20 cellular contexts compared by ENCODE assay signal in the genomic region with DNA sequence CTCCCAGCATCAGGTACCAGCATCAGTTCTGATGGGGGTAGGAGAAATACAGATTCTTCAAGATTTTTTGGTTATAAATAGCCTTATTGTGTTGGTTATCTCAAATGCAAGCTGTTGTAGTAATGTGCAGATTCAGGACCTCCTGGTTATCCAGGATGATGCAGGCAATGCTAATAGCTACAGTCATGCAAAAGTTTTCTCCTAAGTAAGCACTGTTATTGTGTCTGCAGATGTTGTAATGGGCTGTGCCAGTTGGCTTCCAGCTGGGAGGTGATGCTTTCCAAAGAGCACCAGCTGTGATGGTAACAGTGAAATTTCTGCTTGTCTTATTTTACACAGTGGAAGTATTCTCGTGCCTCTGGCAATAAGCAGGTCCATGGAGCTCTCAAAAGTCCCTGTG.
DNase-seq lines count a peak whose midpoint lies in the region; ATAC-seq, FAIRE-seq and TF ChIP-seq lines count a peak whose summit lies in the region.
"Had no signal": no experiment of that assay in that cellular context is flagged by ENCODE, and none has a peak within 500 bp of the region (broad histone marks: within the 10 kb centered on the region; RNA-seq: fewer than 3 reads in every experiment).

No MANE protein-coding gene starts in this region.

- ATAC-seq in K562 (no peak), GM18511 (IDR thresholded peaks at IDR 0.05; ENCODE audit: unreplicated experiment) (no peak), upper lobe of left lung (ENCODE audit: low FRiP score in 2 of 2) (no peak)
- ATAC-seq in stimulated activated effector memory CD8-positive, alpha-beta T cell treated with anti-CD3 and anti-CD28 coated beads, Interleukin-12 subunit alpha, Interleukin-12 subunit beta, amount 100 ng/mL, for 72 hours, result no peak

- CTCF ChIA-PET in K562 (lab: Yijun Ruan, JAX; ENCODE audit: low intra/inter-chr PET ratio), result no interaction called here

- POLR2A ChIA-PET in K562 (lab: Yijun Ruan, JAX), result interaction anchor here (1.0 kb wide), 2 partner anchors 8 to 58 kb away, joined by 3 read pairs; no protein-coding TSS in a partner anchor

- no peak overlapping the region for H3K4me2 ChIP-seq in K562 (ENCODE audit: insufficient read depth, low read length)
- H3K4me2 ChIP-seq: PC-9 had no signal

- H3K9me1 ChIP-seq in K562 (ENCODE audit: control insufficient read depth, insufficient read depth, low read length), result no peaks in the 10 kb centered on the region

- H3K36me3 ChIP-seq in K562 (ENCODE audit: control insufficient read depth, insufficient read depth, low read length) (peaks cover 2% of the 10 kb centered on the region; the same call in 1 of the 3 replicates), upper lobe of left lung (no peaks in the 10 kb centered on the region)
- H3K36me3 ChIP-seq: SJSA1 had no signal

- H2AFZ ChIP-seq in K562 (ENCODE audit: low read depth, low read length), result no peak overlapping the region
- H2AFZ ChIP-seq: GM23248, PC-9 had no signal

- peaks cover 85% of the 10 kb centered on the region for H3K79me2 ChIP-seq in K562 (ENCODE audit: control insufficient read depth, insufficient read depth, low read length)

- H3K36me3 Mint-ChIP-seq in stimulated activated effector memory CD8-positive, alpha-beta T cell treated with anti-CD3 and anti-CD28 coated beads, Interleukin-12 subunit alpha, Interleukin-12 subunit beta, amount 100 ng/mL, for 72 hours, result no peaks in the 10 kb centered on the region
- H3K36me3 Mint-ChIP-seq: CD4-positive, CD25-positive, alpha-beta regulatory T cell had no signal

- TF ChIP-seq RAD21 in K562 (CRISPR knock-in tag; conservative IDR thresholded peaks at IDR 0.05 in 1 of 2, IDR thresholded peaks at IDR 0.05 in 1 of 2), result no peak

- in situ Hi-C loops in K562 (cut with MboI), result no loop called here

- 57% methylated on average over 1 of the region's 1 CpG for WGBS in K562 (ENCODE audit: insufficient coverage, low coverage, missing lambda C conversion rate)
- WGBS in upper lobe of left lung, 2 donors, result 40 to 53% methylated on average over 1 of the region's 1 CpG

- H3K27me3 ChIP-seq in K562 (ENCODE audit: control insufficient read depth in 2 of 2, insufficient read depth in 2 of 2, low read length in 2 of 2), result no peaks in the 10 kb centered on the region
- H3K27me3 ChIP-seq in upper lobe of left lung, result no peaks in the 10 kb centered on the region
- H3K27me3 ChIP-seq: SJSA1 had no signal

- no TSS peak for BruUV-seq in K562 (replicated peaks; lab: Mats Ljungman, UMichigan)

- H4K20me1 ChIP-seq in K562 (replicated peaks; ENCODE audit: control insufficient read depth, insufficient read depth, low read length), result no peaks in the 10 kb centered on the region

- no peak for FAIRE-seq in K562 (lab: Jason Lieb, UNC)

- H3K9me3 Mint-ChIP-seq in stimulated activated effector memory CD8-positive, alpha-beta T cell treated with anti-CD3 and anti-CD28 coated beads, Interleukin-12 subunit alpha, Interleukin-12 subunit beta, amount 100 ng/mL, for 72 hours, result peaks cover 11% of the 10 kb centered on the region

- H3K9me3 ChIP-seq in K562 (replicated peaks; ENCODE audit: control insufficient read depth, insufficient read depth, low read depth, low read length) (no peaks in the 10 kb centered on the region; the same call in 1 of the 2 replicates), upper lobe of left lung (peaks cover 0 to 18% (median under 1%) of the 10 kb centered on the region in 4 donors)
- H3K9me3 ChIP-seq: SJSA1 had no signal

- intact Hi-C loops in K562 (cut with micrococcal nuclease), result no loop called here

- H3K4me3 ChIP-seq in K562 (no peak overlapping the region), upper lobe of left lung (no peak overlapping the region)
- H3K4me3 ChIP-seq: GM23248, PC-9, SJSA1 had no signal

- no peaks in the 10 kb centered on the region for H3K4me1 Mint-ChIP-seq in stimulated activated effector memory CD8-positive, alpha-beta T cell treated with anti-CD3 and anti-CD28 coated beads, Interleukin-12 subunit alpha, Interleukin-12 subunit beta, amount 100 ng/mL, for 72 hours
- H3K4me1 Mint-ChIP-seq: B cell; CD4-positive, CD25-positive, alpha-beta regulatory T cell had no signal

- no peak overlapping the region for H3K27ac ChIP-seq in K562 (ENCODE audit: extremely low read depth, low read depth, low read length)
- H3K27ac ChIP-seq in upper lobe of left lung, result no peak overlapping the region
- H3K27ac ChIP-seq: 22Rv1, GM23248, PC-9, SJSA1 had no signal

- TF ChIP-seq EP300 in K562 (IDR thresholded peaks at IDR 0.05; ENCODE audit: low read length) (no peak), upper lobe of left lung (IDR thresholded peaks at IDR 0.05) (no peak)

- TF ChIP-seq POLR2A in K562 (conservative IDR thresholded peaks at IDR 0.05), result no peak
- TF ChIP-seq POLR2A in upper lobe of left lung (IDR thresholded peaks at IDR 0.05), result no peak

- H3K9ac ChIP-seq in K562 (ENCODE audit: insufficient read depth in 1 of 2, low read depth in 2 of 2, low read length in 2 of 2), result no peak overlapping the region
- H3K9ac ChIP-seq: GM23248 had no signal

- peaks cover 8 to 23% of the 10 kb centered on the region in 2 experiments; a peak in 3 of 5 replicates for H3K4me1 ChIP-seq in K562 (replicated peaks in 1 of 2; ENCODE audit: control insufficient read depth in 2 of 2, insufficient read depth in 2 of 2, low read length in 2 of 2)
- no peaks in the 10 kb centered on the region for H3K4me1 ChIP-seq in upper lobe of left lung
- H3K4me1 ChIP-seq: SJSA1 had no signal

- TF ChIP-seq CTCF in K562 (IDR thresholded peaks at IDR 0.05 in 2 of 3, conservative IDR thresholded peaks at IDR 0.05 in 1 of 3; ENCODE audit: insufficient read depth in 2 of 3, low read depth in 1 of 3, low read length in 3 of 3), result no peak
- TF ChIP-seq CTCF in upper lobe of left lung (IDR thresholded peaks at IDR 0.05), result no peak

- H3K27ac Mint-ChIP-seq in stimulated activated effector memory CD8-positive, alpha-beta T cell treated with anti-CD3 and anti-CD28 coated beads, Interleukin-12 subunit alpha, Interleukin-12 subunit beta, amount 100 ng/mL, for 72 hours, result no peak overlapping the region
- H3K27ac Mint-ChIP-seq: B cell, HFFc6 had no signal

- H3K4me3 Mint-ChIP-seq in stimulated activated effector memory CD8-positive, alpha-beta T cell treated with anti-CD3 and anti-CD28 coated beads, Interleukin-12 subunit alpha, Interleukin-12 subunit beta, amount 100 ng/mL, for 72 hours, result no peak overlapping the region
- H3K4me3 Mint-ChIP-seq: B cell; CD4-positive, CD25-positive, alpha-beta regulatory T cell; HFFc6 had no signal

- DNase-seq in NCI-H748 (lab: John Stamatoyannopoulos, UW; ENCODE audit: unreplicated experiment) (peak; percentile 42), NCI-H748 treated with DMSO at 0.1 percent for 48 hours (lab: John Stamatoyannopoulos, UW) (no peak), K562 (ENCODE audit: extremely low read depth in 1 of 4, low spot score in 3 of 4) (no peak), iPS DF 4.7 (ENCODE audit: extremely low read depth, low spot score) (peak; percentile 62), upper lobe of left lung (no peak)
- no peak for DNase-seq in stimulated activated CD4-positive, alpha-beta T cell treated with anti-CD3 and anti-CD28 coated beads, Interleukin-4, amount 100 ng/mL, for 4 hours
- DNase-seq in stimulated activated effector memory CD8-positive, alpha-beta T cell treated with anti-CD3 and anti-CD28 coated beads, Interleukin-12 subunit alpha, Interleukin-12 subunit beta, amount 100 ng/mL, for 72 hours (ENCODE audit: low spot score in 2 of 2), result no peak
- DNase-seq: Calu3; CD4-positive, CD25-positive, alpha-beta regulatory T cell; DMS53; GM23248; HFFc6; NCI-H2029; NCI-H2171; PC-9; SW 1271 had no signal

TF ChIP-seq in K562, 482 proteins besides CTCF, POLR2A, EP300 and RAD21 (continues in another document):
- no peak for TF ChIP-seq TGIF2 (CRISPR knock-in tag; IDR thresholded peaks at IDR 0.05)
- TF ChIP-seq, protein P1, sequence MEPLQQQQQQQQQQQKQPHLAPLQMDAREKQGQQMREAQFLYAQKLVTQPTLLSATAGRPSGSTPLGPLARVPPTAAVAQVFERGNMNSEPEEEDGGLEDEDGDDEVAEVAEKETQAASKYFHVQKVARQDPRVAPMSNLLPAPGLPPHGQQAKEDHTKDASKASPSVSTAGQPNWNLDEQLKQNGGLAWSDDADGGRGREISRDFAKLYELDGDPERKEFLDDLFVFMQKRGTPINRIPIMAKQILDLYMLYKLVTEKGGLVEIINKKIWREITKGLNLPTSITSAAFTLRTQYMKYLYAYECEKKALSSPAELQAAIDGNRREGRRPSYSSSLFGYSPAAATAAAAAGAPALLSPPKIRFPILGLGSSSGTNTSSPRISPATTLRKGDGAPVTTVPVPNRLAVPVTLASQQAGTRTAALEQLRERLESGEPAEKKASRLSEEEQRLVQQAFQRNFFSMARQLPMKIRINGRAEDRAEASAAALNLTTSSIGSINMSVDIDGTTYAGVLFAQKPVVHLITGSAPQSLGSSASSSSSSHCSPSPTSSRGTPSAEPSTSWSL (CRISPR knock-in tag; IDR thresholded peaks at IDR 0.05; ENCODE audit: borderline replicate concordance), result no peak
- no peak for TF ChIP-seq KDM1A (IDR thresholded peaks at IDR 0.05)
- TF ChIP-seq NONO (IDR thresholded peaks at IDR 0.05; ENCODE audit: low read depth in 2 of 2, low read length in 1 of 2), result no peak
- no peak for TF ChIP-seq CBX8 (IDR thresholded peaks at IDR 0.05; ENCODE audit: borderline replicate concordance, extremely low read depth, low read depth, low read length, poor library complexity, severe bottlenecking)
- TF ChIP-seq ZNF124 (CRISPR knock-in tag; IDR thresholded peaks at IDR 0.05), result no peak
- TF ChIP-seq ZNF398 (CRISPR knock-in tag; IDR thresholded peaks at IDR 0.05), result no peak
- TF ChIP-seq COPS2 (conservative IDR thresholded peaks at IDR 0.05), result no peak
- TF ChIP-seq TAL1 (IDR thresholded peaks at IDR 0.05), result peak; percentile 37; the same call in 1 of the 2 replicates
- no peak for TF ChIP-seq ZEB2 (IDR thresholded peaks at IDR 0.05)
- no peak for TF ChIP-seq ESRRB (CRISPR knock-in tag; IDR thresholded peaks at IDR 0.05; ENCODE audit: borderline replicate concordance)
- TF ChIP-seq TCF3 (CRISPR knock-in tag; IDR thresholded peaks at IDR 0.05), result peak; percentile 39; the same call in 1 of the 2 replicates
- TF ChIP-seq ZSCAN29 (IDR thresholded peaks at IDR 0.05), result no peak

Comparison
In these comparisons a context has a peak if more than half of its experiments do, and no peak if none do; other contexts are left out.
1. DNase-seq: peak in NCI-H748 (single experiment) and iPS DF 4.7 (single experiment); none in NCI-H748 treated with DMSO at 0.1 percent for 48 hours (single experiment), K562 (0 of 4), stimulated activated CD4-positive, alpha-beta T cell treated with anti-CD3 and anti-CD28 coated beads, Interleukin-4, amount 100 ng/mL, for 4 hours (0 of 2), upper lobe of left lung (0 of 2) and stimulated activated effector memory CD8-positive, alpha-beta T cell treated with anti-CD3 and anti-CD28 coated beads, Interleukin-12 subunit alpha, Interleukin-12 subunit beta, amount 100 ng/mL, for 72 hours (0 of 2).